In genomic region chr1:116373451-116374339, GRCh38 we compare ENCODE assay signal across 7 cellular contexts. TPM values are rescaled to one million over a fixed set of nuclear protein-coding genes. Genes with fewer than 3 reads are reported as not detected.
DNase-seq lines count a peak whose midpoint lies in the region; ATAC-seq, FAIRE-seq and TF ChIP-seq lines count a peak whose summit lies in the region.

No MANE protein-coding gene starts in this region.

- FAIRE-seq in GM18507 (lab: Jason Lieb, UNC): peak; percentile 5

- H3K36me3 ChIP-seq in gastroesophageal sphincter: no peaks in the 10 kb centered on the region
- no peaks in the 10 kb centered on the region for H3K36me3 ChIP-seq in neuron (ENCODE audit: insufficient read depth, low read length)
- H3K36me3 ChIP-seq in transverse colon: no peaks in the 10 kb centered on the region

- TF ChIP-seq EP300 in gastroesophageal sphincter (IDR thresholded peaks at IDR 0.05) (no peak), transverse colon (IDR thresholded peaks at IDR 0.05; ENCODE audit: low read depth) (no peak)

- H3K27ac ChIP-seq in gastroesophageal sphincter (peak overlapping the region; percentile 83 to 97 (median 92)), transverse colon (peak overlapping the region; percentile 96 to 99 (median 98))

- ATAC-seq in HG03135 (IDR thresholded peaks at IDR 0.05; ENCODE audit: unreplicated experiment) (peak; percentile 3), gastroesophageal sphincter (peak; percentile 15)

- H3K4me3 ChIP-seq in gastroesophageal sphincter: peak overlapping the region; percentile 73 to 100
- peak overlapping the region; percentile 74 for H3K4me3 ChIP-seq in neuron (ENCODE audit: low read length)
- H3K4me3 ChIP-seq in transverse colon: peak overlapping the region; percentile 95 to 99 (median 98)

- TF ChIP-seq POLR2A in gastroesophageal sphincter (IDR thresholded peaks at IDR 0.05): peak; percentile 31 to 47
- peak; percentile 55 for TF ChIP-seq POLR2A in transverse colon (IDR thresholded peaks at IDR 0.05)

- in situ Hi-C loops in transverse colon (cut with MboI; ENCODE audit: low pct_ligation_motif_present in 1 of 4, low pct_unique_long_range_greater_than_20kb in 1 of 4, low sequenced_read_pairs in 3 of 4): loop anchor here (25.0 kb wide), 2 partner anchors 114 to 211 kb away; no protein-coding TSS in a partner anchor

- TF ChIP-seq CTCF in gastroesophageal sphincter (IDR thresholded peaks at IDR 0.05) (no peak), transverse colon (IDR thresholded peaks at IDR 0.05) (no peak)

- DNase-seq in GM18507 (ENCODE audit: extremely low spot score, insufficient read length, low read depth) (no peak), activated gamma-delta T cell treated with Interleukin-2 at 50 U/mL for 16 hours (peak; percentile 62), transverse colon (peak; percentile 76)

- no peaks in the 10 kb centered on the region for H3K9me3 ChIP-seq in gastroesophageal sphincter
- no peaks in the 10 kb centered on the region for H3K9me3 ChIP-seq in neuron (ENCODE audit: low read length)
- H3K9me3 ChIP-seq in transverse colon: no peaks in the 10 kb centered on the region

- intact Hi-C loops in transverse colon (cut with DNase I; ENCODE audit: low total_unique reads): no loop called here

- H3K4me1 ChIP-seq in gastroesophageal sphincter: peaks cover 9 to 58% (median 30%) of the 10 kb centered on the region in 3 donors
- H3K4me1 ChIP-seq in neuron (ENCODE audit: insufficient read depth, low read length): peaks cover 36% of the 10 kb centered on the region
- H3K4me1 ChIP-seq in transverse colon: peaks cover 17 to 55% (median 51%) of the 10 kb centered on the region in 4 donors

- 0% methylated on average over 7 to 15 of the region's 82 CpGs for WGBS in gastroesophageal sphincter (ENCODE audit: low coverage in 1 of 2), 2 donors
- WGBS in transverse colon (ENCODE audit: low coverage in 1 of 2), 2 donors: 1% methylated on average over 25 of the region's 82 CpGs; no CpG with 5 or more reads in 1 of the 2 donors

- H3K27me3 ChIP-seq in gastroesophageal sphincter (no peaks in the 10 kb centered on the region), neuron (ENCODE audit: insufficient read depth, low read length) (peaks cover 4% of the 10 kb centered on the region), transverse colon (no peaks in the 10 kb centered on the region)

- H2AFZ ChIP-seq in neuron (ENCODE audit: low read depth, low read length): peak overlapping the region; percentile 86

TF ChIP-seq in PFSK-1, 5 proteins besides CTCF, POLR2A, EP300 and RAD21:
- peak; percentile 18 for TF ChIP-seq FOXP2 (optimal IDR thresholded peaks at IDR 0.05; ENCODE audit: borderline replicate concordance, extremely low read depth, extremely low read length, insufficient read depth)
- TF ChIP-seq REST (IDR thresholded peaks at IDR 0.05; ENCODE audit: insufficient read depth in 1 of 2, low read depth in 2 of 2, low read length in 2 of 2): no peak; a peak in 1 of 4 replicates
- TF ChIP-seq SIN3A (IDR thresholded peaks at IDR 0.05; ENCODE audit: borderline replicate concordance, insufficient read depth, low read length): no peak
- TF ChIP-seq POLR2AphosphoS5 (IDR thresholded peaks at IDR 0.05; ENCODE audit: low read depth, low read length): no peak
- TF ChIP-seq TAF1 (IDR thresholded peaks at IDR 0.05; ENCODE audit: borderline replicate concordance, insufficient read depth, low read length): peak; percentile 12; the same call in 1 of the 2 replicates
TF ChIP-seq in PFSK-1: peak in this region for 2.

RNA-seq across cellular contexts. Expression of gene ATP1A1, which starts 0.7 kb away (rescaled TPM):
- polyA plus RNA-seq in PFSK-1 (2012; ENCODE audit: insufficient read length, low read depth): 162 TPM
- total RNA-seq in gastroesophageal sphincter (100 to 1,000 TPM in 3 of 4 donors, 10 to 100 TPM in 1; 90.9 to 208 (median 174) TPM), transverse colon (1,000 to 10,000 TPM in 3 of 4 donors, 100 to 1,000 TPM in 1; 324 to 3,097 (median 1,990) TPM)
